Comparison of ENCODE assay signal across 13 cellular contexts in the genomic region with DNA sequence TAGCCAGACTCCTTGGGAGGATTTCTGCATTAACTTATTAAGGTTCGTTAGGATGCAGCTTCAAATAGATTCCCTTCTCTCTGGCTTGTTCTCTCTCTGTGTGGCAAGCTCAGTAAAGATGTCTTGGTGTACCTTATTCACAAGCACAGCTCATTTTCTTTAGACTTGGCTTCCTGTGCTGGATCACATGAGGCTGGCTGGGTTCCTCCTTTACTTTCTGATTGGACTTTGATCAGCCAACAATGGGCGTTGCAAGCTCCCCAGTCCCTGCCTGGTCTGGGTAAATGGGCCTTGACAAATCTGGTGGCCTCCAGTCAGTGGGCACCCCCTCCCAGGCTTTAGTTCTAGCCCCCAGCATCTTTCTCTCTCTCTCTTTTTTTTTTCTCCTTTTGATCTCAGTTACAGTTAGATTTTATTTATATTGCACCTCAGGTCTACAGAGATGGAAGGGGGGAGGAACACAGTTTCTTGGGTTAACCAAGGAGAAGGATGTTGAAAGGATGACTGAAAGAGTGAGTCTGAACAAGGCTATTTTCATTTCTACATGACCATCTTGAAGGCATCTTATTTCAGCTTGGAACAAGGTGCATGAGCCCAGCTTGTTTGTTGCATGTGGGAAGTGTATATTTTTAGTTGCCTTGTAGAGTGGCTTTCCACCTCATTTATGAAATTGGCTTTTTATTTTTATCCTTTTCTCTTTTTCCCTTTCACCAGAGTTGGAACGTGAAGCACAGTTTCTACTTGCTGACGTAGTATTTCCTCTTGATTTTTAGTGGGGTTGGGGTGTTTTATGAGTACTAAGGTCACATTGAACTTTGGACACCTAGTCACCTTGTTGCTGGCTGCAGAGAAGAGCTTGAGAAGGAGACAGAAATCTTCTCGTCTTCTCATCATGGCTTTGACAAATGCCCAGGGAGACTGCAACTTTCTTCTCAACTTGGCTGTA.
DNase-seq lines count a peak whose midpoint lies in the region; ATAC-seq and TF ChIP-seq lines count a peak whose summit lies in the region.
"Had no signal": no experiment of that assay in that cellular context is flagged by ENCODE, and none has a peak within 500 bp of the region (broad histone marks: within the 10 kb centered on the region; RNA-seq: fewer than 3 reads in every experiment).

No MANE protein-coding gene starts in this region.

- peaks cover 52% of the 10 kb centered on the region for H3K4me1 Mint-ChIP-seq in endodermal cell
- H3K4me1 Mint-ChIP-seq: naive thymus-derived CD4-positive, alpha-beta T cell had no signal

- H3K27ac Mint-ChIP-seq in endodermal cell = peak overlapping the region; percentile 70
- H3K27ac Mint-ChIP-seq: activated naive CD8-positive, alpha-beta T cell; naive thymus-derived CD4-positive, alpha-beta T cell had no signal

- H3K36me3 ChIP-seq in endodermal cell (ENCODE audit: control insufficient read depth, insufficient read depth, low read length) (no peaks in the 10 kb centered on the region), mucosa of rectum (ENCODE audit: control insufficient read depth in 2 of 2, insufficient read depth in 2 of 2, low read length in 2 of 2) (no peaks in the 10 kb centered on the region), tibial artery (no peaks in the 10 kb centered on the region)

- intact Hi-C loops in tibial artery (cut with DNase I; ENCODE audit: low total_unique reads) (loop anchor here (10.0 kb wide), 1 partner anchor 149 kb away; no protein-coding TSS in a partner anchor), sciatic nerve (cut with DNase I) (no loop called here)

- no peak overlapping the region for H3K4me3 Mint-ChIP-seq in endodermal cell
- H3K4me3 Mint-ChIP-seq: activated naive CD8-positive, alpha-beta T cell; naive thymus-derived CD4-positive, alpha-beta T cell had no signal

- H3K9me3 Mint-ChIP-seq in endodermal cell = no peaks in the 10 kb centered on the region

- peaks cover 16% of the 10 kb centered on the region for H3K4me1 ChIP-seq in endodermal cell (ENCODE audit: control insufficient read depth, insufficient read depth, low read length)
- H3K4me1 ChIP-seq in mucosa of rectum (ENCODE audit: control insufficient read depth in 2 of 2, insufficient read depth in 2 of 2, low read length in 2 of 2) = peaks cover 16 to 17% of the 10 kb centered on the region in 2 donors
- H3K4me1 ChIP-seq in tibial artery = peaks cover 0 to 73% (median 37%) of the 10 kb centered on the region in 4 donors

- peak; percentile 45 for DNase-seq in NCI-H446 treated with DMSO at 0.1 percent for 48 hours (lab: John Stamatoyannopoulos, UW)
- DNase-seq in endodermal cell = no peak
- no peak for DNase-seq in tibial artery
- DNase-seq in D341Med (ENCODE audit: low spot score) = no peak
- DNase-seq in sciatic nerve (ENCODE audit: low spot score) = no peak
- DNase-seq in stimulated activated CD4-positive, alpha-beta T cell treated with anti-CD3 and anti-CD28 coated beads, Interleukin-15, amount 100 ng/mL, for 24 hours = no peak
- DNase-seq: effector CD4-positive, alpha-beta T cell; hippocampal formation; naive thymus-derived CD4-positive, alpha-beta T cell; NCI-H2107 had no signal

- H3K4me3 ChIP-seq in endodermal cell (ENCODE audit: low read length) (no peak overlapping the region), mucosa of rectum (ENCODE audit: low read length in 2 of 2) (peak overlapping the region; percentile 6 to 8), tibial artery (no peak overlapping the region)

- 71 to 93% methylated on average over 2 to 5 of the region's 5 CpGs for WGBS in endodermal cell (ENCODE audit: insufficient coverage in 1 of 2, insufficient read length in 1 of 2), 2 experiments

- TF ChIP-seq CTCF in endodermal cell (conservative IDR thresholded peaks at IDR 0.05) (no peak), tibial artery (IDR thresholded peaks at IDR 0.05) (no peak)

- no peaks in the 10 kb centered on the region for H3K9me3 ChIP-seq in endodermal cell (ENCODE audit: control insufficient read depth, low read length)
- H3K9me3 ChIP-seq in mucosa of rectum (ENCODE audit: control insufficient read depth in 2 of 2, low read length in 2 of 2) = no peaks in the 10 kb centered on the region
- no peaks in the 10 kb centered on the region for H3K9me3 ChIP-seq in tibial artery

- H3K27me3 Mint-ChIP-seq in endodermal cell (ENCODE audit: insufficient read depth) = no peaks in the 10 kb centered on the region
- H3K27me3 Mint-ChIP-seq: activated naive CD8-positive, alpha-beta T cell had no signal

- H3K27ac ChIP-seq in endodermal cell (ENCODE audit: low read depth, low read length) (peak overlapping the region; percentile 93), mucosa of rectum (ENCODE audit: low read depth in 2 of 2, low read length in 2 of 2) (peak overlapping the region; percentile 21 to 76), tibial artery (peak overlapping the region; percentile 50 to 52)
- H3K27ac ChIP-seq: KMS-11 had no signal

- no peaks in the 10 kb centered on the region for H3K27me3 ChIP-seq in endodermal cell (ENCODE audit: control insufficient read depth, insufficient read depth, low read length, poor library complexity, severe bottlenecking)
- H3K27me3 ChIP-seq in mucosa of rectum (ENCODE audit: control insufficient read depth in 2 of 2, insufficient read depth in 2 of 2, low read length in 2 of 2) = no peaks in the 10 kb centered on the region
- H3K27me3 ChIP-seq in tibial artery = no peaks in the 10 kb centered on the region

- H3K36me3 Mint-ChIP-seq in endodermal cell (ENCODE audit: low read depth) = peaks cover 9% of the 10 kb centered on the region
- H3K36me3 Mint-ChIP-seq: activated naive CD8-positive, alpha-beta T cell; naive thymus-derived CD4-positive, alpha-beta T cell had no signal

- H3K9ac ChIP-seq in endodermal cell (ENCODE audit: extremely low read depth, low read length, poor library complexity, severe bottlenecking) (no peak overlapping the region), mucosa of rectum (ENCODE audit: low read depth in 1 of 2, low read length in 2 of 2) (no peak overlapping the region)
- H3K9ac ChIP-seq: KMS-11 had no signal

- no peak for ATAC-seq in sciatic nerve
- ATAC-seq: naive thymus-derived CD4-positive, alpha-beta T cell had no signal

Comparison
In these comparisons a context has a peak if more than half of its experiments do, and no peak if none do; other contexts are left out.
1. H3K4me3 ChIP-seq: peak in mucosa of rectum (2 of 2); none in endodermal cell (single experiment) and tibial artery (0 of 2).
2. Peak in every context shown above with its lines, with median percentiles within 50 percentile points of each other: H3K27ac ChIP-seq.